22 cellular contexts compared by ENCODE assay signal in the genomic region with DNA sequence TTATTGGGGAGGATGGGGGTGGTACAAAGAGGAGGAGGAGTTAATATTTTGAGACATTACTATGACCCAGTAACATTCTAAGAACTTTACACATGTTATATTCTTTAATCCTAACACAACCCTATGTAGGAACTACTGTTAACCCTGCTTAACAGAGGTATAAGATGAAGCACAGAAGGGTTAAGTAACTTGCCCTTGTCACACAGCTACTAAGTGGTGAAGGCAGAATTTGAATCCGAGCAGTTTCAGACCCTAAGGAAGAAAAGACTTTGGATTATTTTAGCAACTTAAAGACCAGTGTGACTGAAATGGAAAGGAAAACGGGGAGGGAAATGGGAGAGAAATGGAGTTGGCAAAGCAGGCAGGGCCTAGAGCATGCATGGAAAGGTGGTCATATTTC. TPM values are rescaled to one million over a fixed set of nuclear protein-coding genes. Genes with fewer than 3 reads are reported as not detected.
DNase-seq lines count a peak whose midpoint lies in the region; ATAC-seq and TF ChIP-seq lines count a peak whose summit lies in the region.
"Had no signal": no experiment of that assay in that cellular context is flagged by ENCODE, and none has a peak within 500 bp of the region (broad histone marks: within the 10 kb centered on the region; RNA-seq: fewer than 3 reads in every experiment).

No MANE protein-coding gene starts in this region.

- H3K36me3 ChIP-seq in CD4-positive, CD25-positive, alpha-beta regulatory T cell (ENCODE audit: control insufficient read depth, insufficient read depth, low read length): no peaks in the 10 kb centered on the region
- H3K36me3 ChIP-seq in CD8-positive, alpha-beta T cell (ENCODE audit: insufficient read depth, low read length): no peaks in the 10 kb centered on the region

- no peaks in the 10 kb centered on the region for H3K9me3 ChIP-seq in CD4-positive, CD25-positive, alpha-beta regulatory T cell (ENCODE audit: control insufficient read depth in 2 of 2, low read length in 2 of 2)
- H3K9me3 ChIP-seq in CD8-positive, alpha-beta T cell (ENCODE audit: low read length): no peaks in the 10 kb centered on the region
- H3K9me3 ChIP-seq: mucosa of descending colon, testis had no signal

- H3K4me3 ChIP-seq in CD4-positive, CD25-positive, alpha-beta regulatory T cell (ENCODE audit: low read depth, low read length): peak overlapping the region; percentile 67
- H3K4me3 ChIP-seq in CD8-positive, alpha-beta T cell (ENCODE audit: low read depth, low read length): no peak overlapping the region
- H3K4me3 ChIP-seq: mucosa of descending colon, PC-9, testis had no signal

- H3K4me3 Mint-ChIP-seq in CD4-positive, CD25-positive, alpha-beta regulatory T cell: no peak overlapping the region
- H3K4me3 Mint-ChIP-seq in CD8-positive, alpha-beta T cell: no peak overlapping the region
- H3K4me3 Mint-ChIP-seq in activated CD8-positive, alpha-beta T cell treated with anti-CD3 and anti-CD28 coated beads, Interleukin-2, amount 10 ng/mL, durations not matched to agents 7 days and 5 days: no peak overlapping the region
- H3K4me3 Mint-ChIP-seq in memory B cell: no peak overlapping the region

- no peaks in the 10 kb centered on the region for H3K9me3 Mint-ChIP-seq in CD4-positive, CD25-positive, alpha-beta regulatory T cell
- H3K9me3 Mint-ChIP-seq in CD8-positive, alpha-beta T cell: no peaks in the 10 kb centered on the region
- H3K9me3 Mint-ChIP-seq in activated CD8-positive, alpha-beta T cell treated with anti-CD3 and anti-CD28 coated beads, Interleukin-2, amount 10 ng/mL, durations not matched to agents 7 days and 5 days (ENCODE audit: insufficient read depth): no peaks in the 10 kb centered on the region
- no peaks in the 10 kb centered on the region for H3K9me3 Mint-ChIP-seq in memory B cell
- H3K9me3 Mint-ChIP-seq: activated T-cell treated with anti-CD3 and anti-CD28 coated beads, Interleukin-2, amount 50 U/mL, for 4 hours had no signal

- no peak for DNase-seq in CD4-positive, CD25-positive, alpha-beta regulatory T cell
- no peak for DNase-seq in CD8-positive, alpha-beta T cell
- DNase-seq in activated CD8-positive, alpha-beta T cell treated with anti-CD3 and anti-CD28 coated beads, Interleukin-2, amount 10 ng/mL, durations not matched to agents 7 days and 5 days: no peak
- DNase-seq in memory B cell (ENCODE audit: low spot score in 2 of 2): no peak
- no peak for DNase-seq in HCEC 1CT
- DNase-seq in epidermal melanocyte (ENCODE audit: insufficient read length, low spot score): no peak
- no peak for DNase-seq in left colon
- DNase-seq: activated CD4-positive, alpha-beta T cell treated with anti-CD3 and anti-CD28 coated beads, Interleukin-2, amount 50 U/mL, for 4 hours; activated T-cell treated with anti-CD3 and anti-CD28 coated beads, Interleukin-2, amount 50 U/mL, for 4 hours; COR-L47; effector CD4-positive, alpha-beta T cell; foreskin melanocyte; hippocampal formation; mucosa of descending colon; NCI-H1105 treated with DMSO at 0.1 percent for 48 hours; NCI-H2029 treated with DMSO at 0.1 percent for 48 hours; NCI-H345; PC-9; SHP77 treated with DMSO at 0.1 percent for 48 hours; testis had no signal

- H3K36me3 Mint-ChIP-seq in CD4-positive, CD25-positive, alpha-beta regulatory T cell: no peaks in the 10 kb centered on the region
- no peaks in the 10 kb centered on the region for H3K36me3 Mint-ChIP-seq in CD8-positive, alpha-beta T cell
- H3K36me3 Mint-ChIP-seq in activated CD8-positive, alpha-beta T cell treated with anti-CD3 and anti-CD28 coated beads, Interleukin-2, amount 10 ng/mL, durations not matched to agents 7 days and 5 days (ENCODE audit: low read depth): no peaks in the 10 kb centered on the region
- H3K36me3 Mint-ChIP-seq in memory B cell: no peaks in the 10 kb centered on the region

- ATAC-seq in CD4-positive, CD25-positive, alpha-beta regulatory T cell (ENCODE audit: low read depth in 2 of 2): no peak
- no peak for ATAC-seq in CD8-positive, alpha-beta T cell
- ATAC-seq in activated CD8-positive, alpha-beta T cell treated with anti-CD3 and anti-CD28 coated beads, Interleukin-2, amount 10 ng/mL, durations not matched to agents 7 days and 5 days: no peak
- ATAC-seq in memory B cell (ENCODE audit: low read depth): no peak
- no peak for ATAC-seq in left colon
- ATAC-seq: activated T-cell treated with anti-CD3 and anti-CD28 coated beads, Interleukin-2, amount 50 U/mL, for 4 hours had no signal

- peak overlapping the region; percentile 60 for H3K27ac ChIP-seq in CD4-positive, CD25-positive, alpha-beta regulatory T cell (ENCODE audit: insufficient read depth, low read length, poor library complexity, severe bottlenecking)
- H3K27ac ChIP-seq in CD8-positive, alpha-beta T cell (ENCODE audit: low read depth, low read length): no peak overlapping the region
- H3K27ac ChIP-seq: PC-9, testis, VCaP had no signal

- peaks cover 28 to 59% (median 55%) of the 10 kb centered on the region in 4 donors for H3K4me1 Mint-ChIP-seq in CD4-positive, CD25-positive, alpha-beta regulatory T cell
- H3K4me1 Mint-ChIP-seq in CD8-positive, alpha-beta T cell (ENCODE audit: low read depth): peaks cover 57% of the 10 kb centered on the region
- H3K4me1 Mint-ChIP-seq in activated CD8-positive, alpha-beta T cell treated with anti-CD3 and anti-CD28 coated beads, Interleukin-2, amount 10 ng/mL, durations not matched to agents 7 days and 5 days (ENCODE audit: low read depth): peaks cover 59% of the 10 kb centered on the region
- H3K4me1 Mint-ChIP-seq in memory B cell: peaks cover 21% of the 10 kb centered on the region

- peaks cover 49% of the 10 kb centered on the region for H3K4me1 ChIP-seq in CD4-positive, CD25-positive, alpha-beta regulatory T cell (ENCODE audit: control insufficient read depth, insufficient read depth, low read length, poor library complexity, severe bottlenecking)
- H3K4me1 ChIP-seq in CD8-positive, alpha-beta T cell (ENCODE audit: insufficient read depth, low read length): peaks cover 40% of the 10 kb centered on the region

- POLR2A ChIA-PET in CD8-positive, alpha-beta T cell (lab: Charles Lee): interaction anchor here (0.9 kb wide), 1 partner anchor 14 kb away, joined by 3 read pairs; no protein-coding TSS in a partner anchor
- POLR2A ChIA-PET in activated CD8-positive, alpha-beta T cell treated with anti-CD3 and anti-CD28 coated beads, Interleukin-2, amount 10 ng/mL, durations not matched to agents 7 days and 5 days (lab: Charles Lee): interaction anchor here (0.7 to 2.7 kb wide), 3 partner anchors 7 to 17 kb away, joined by 3 to 9 read pairs (median 5); no protein-coding TSS in a partner anchor

- CTCF ChIA-PET in CD8-positive, alpha-beta T cell (lab: Charles Lee): interaction anchor here (0.6 to 1.4 kb wide), 3 partner anchors 13 to 1573 kb away, joined by 3 to 5 read pairs (median 3); no protein-coding TSS in a partner anchor
- CTCF ChIA-PET in activated CD8-positive, alpha-beta T cell treated with anti-CD3 and anti-CD28 coated beads, Interleukin-2, amount 10 ng/mL, durations not matched to agents 7 days and 5 days (lab: Charles Lee): interaction anchor here (0.7 to 2.0 kb wide), 7 partner anchors 8 to 100 kb away, joined by 3 to 9 read pairs (median 3); a partner anchor contains a TSS

- peak overlapping the region in 2 of 3 donors; percentile 55 to 82 for H3K27ac Mint-ChIP-seq in CD4-positive, CD25-positive, alpha-beta regulatory T cell
- peak overlapping the region; percentile 15 for H3K27ac Mint-ChIP-seq in CD8-positive, alpha-beta T cell
- H3K27ac Mint-ChIP-seq in activated CD8-positive, alpha-beta T cell treated with anti-CD3 and anti-CD28 coated beads, Interleukin-2, amount 10 ng/mL, durations not matched to agents 7 days and 5 days: peak overlapping the region; percentile 30
- peak overlapping the region; percentile 43 for H3K27ac Mint-ChIP-seq in memory B cell
- H3K27ac Mint-ChIP-seq: progenitor cell of endocrine pancreas had no signal

- no peaks in the 10 kb centered on the region for H3K27me3 Mint-ChIP-seq in CD4-positive, CD25-positive, alpha-beta regulatory T cell
- H3K27me3 Mint-ChIP-seq in CD8-positive, alpha-beta T cell (ENCODE audit: low read depth): no peaks in the 10 kb centered on the region
- no peaks in the 10 kb centered on the region for H3K27me3 Mint-ChIP-seq in activated CD8-positive, alpha-beta T cell treated with anti-CD3 and anti-CD28 coated beads, Interleukin-2, amount 10 ng/mL, durations not matched to agents 7 days and 5 days (ENCODE audit: low read depth)
- H3K27me3 Mint-ChIP-seq in memory B cell: no peaks in the 10 kb centered on the region
- H3K27me3 Mint-ChIP-seq: progenitor cell of endocrine pancreas had no signal

- no peak for TF ChIP-seq CTCF in CD8-positive, alpha-beta T cell (IDR thresholded peaks at IDR 0.05)

- intact Hi-C loops in CD8-positive, alpha-beta T cell (cut with DNase I, micrococcal nuclease): no loop called here
- intact Hi-C loops in left colon (cut with DNase I, micrococcal nuclease): no loop called here

- no peaks in the 10 kb centered on the region for H3K27me3 ChIP-seq in CD4-positive, CD25-positive, alpha-beta regulatory T cell (ENCODE audit: control insufficient read depth, insufficient read depth, low read length)
- no peaks in the 10 kb centered on the region for H3K27me3 ChIP-seq in CD8-positive, alpha-beta T cell (ENCODE audit: insufficient read depth, low read length)
- H3K27me3 ChIP-seq: testis had no signal

RNA-seq across cellular contexts. Expression of a gene that starts 50.4 kb away (rescaled TPM):
- 3,783 TPM for total RNA-seq in CD4-positive, CD25-positive, alpha-beta regulatory T cell
- polyA plus RNA-seq in CD4-positive, CD25-positive, alpha-beta regulatory T cell: 100 to 1,000 TPM in 2 of 4 donors, 10 to 100 TPM in 2; 70.5 to 103 (median 86.4) TPM
- 1,000 to 10,000 TPM; 3,739 to 3,807 TPM for total RNA-seq in CD8-positive, alpha-beta T cell
- 10 to 100 TPM; 29.6 to 34.5 TPM for total RNA-seq in activated CD8-positive, alpha-beta T cell treated with anti-CD3 and anti-CD28 coated beads, Interleukin-2, amount 10 ng/mL, durations not matched to agents 7 days and 5 days
- 10 to 100 TPM; 36.1 to 45.7 TPM for total RNA-seq in left colon

Comparison
In these comparisons a context has a peak if more than half of its experiments do, and no peak if none do; other contexts are left out.
1. H3K27ac Mint-ChIP-seq: peak in every context shown above with its lines; median percentile 68 in CD4-positive, CD25-positive, alpha-beta regulatory T cell; 43 in memory B cell; 30 in activated CD8-positive, alpha-beta T cell treated with anti-CD3 and anti-CD28 coated beads, Interleukin-2, amount 10 ng/mL, durations not matched to agents 7 days and 5 days; 15 in CD8-positive, alpha-beta T cell.
2. RNA of a gene that starts 50.4 kb away (total RNA-seq): 3,739 to 3,807 TPM in CD8-positive, alpha-beta T cell and 3,783 TPM in CD4-positive, CD25-positive, alpha-beta regulatory T cell (single experiment); 36.1 to 45.7 TPM in left colon and 29.6 to 34.5 TPM in activated CD8-positive, alpha-beta T cell treated with anti-CD3 and anti-CD28 coated beads, Interleukin-2, amount 10 ng/mL, durations not matched to agents 7 days and 5 days; every median in the first group is over 10 times any median in the second.